Comparison of ENCODE assay signal across 23 cellular contexts in the genomic region with DNA sequence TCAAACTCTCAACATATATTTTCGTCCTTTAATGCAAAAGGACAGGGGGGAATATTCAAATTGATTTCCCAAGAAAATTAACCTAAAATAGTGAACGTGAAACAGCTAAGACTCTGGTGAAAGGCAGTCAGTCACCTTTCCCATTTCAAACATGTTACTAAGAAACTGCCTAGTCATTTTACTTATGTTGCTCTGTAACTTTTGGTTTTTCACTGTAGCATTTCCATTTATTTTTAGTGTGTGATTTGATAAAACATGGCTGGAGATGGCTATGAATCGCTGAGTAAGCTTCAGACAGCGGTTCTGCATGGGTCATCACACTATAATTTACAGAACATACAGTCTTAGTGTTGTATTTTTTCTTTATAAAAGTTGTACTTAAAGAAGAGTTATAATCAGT. TPM values are rescaled to one million over a fixed set of nuclear protein-coding genes. Genes with fewer than 3 reads are reported as not detected.
DNase-seq lines count a peak whose midpoint lies in the region; ATAC-seq, FAIRE-seq and TF ChIP-seq lines count a peak whose summit lies in the region.
"Had no signal": no experiment of that assay in that cellular context is flagged by ENCODE, and none has a peak within 500 bp of the region (broad histone marks: within the 10 kb centered on the region; RNA-seq: fewer than 3 reads in every experiment).

No MANE protein-coding gene starts in this region.

- H3K27ac ChIP-seq in A549 (no peak overlapping the region), Karpas-422 (ENCODE audit: low read length) (no peak overlapping the region), SK-N-MC (peak overlapping the region; percentile 7), endodermal cell (ENCODE audit: low read depth, low read length) (no peak overlapping the region), left ventricle myocardium inferior (replicated peaks) (no peak overlapping the region)
- H3K27ac ChIP-seq in CD8-positive, alpha-beta T cell (ENCODE audit: low read depth, low read length): no peak overlapping the region
- H3K27ac ChIP-seq: BLaER1 had no signal

- H3K9ac ChIP-seq in Karpas-422 (ENCODE audit: low read length) (no peak overlapping the region), SK-N-MC (ENCODE audit: insufficient read length) (no peak overlapping the region), endodermal cell (ENCODE audit: extremely low read depth, low read length, poor library complexity, severe bottlenecking) (no peak overlapping the region)
- H3K9ac ChIP-seq: BLaER1 had no signal

- no peak for DNase-seq in A549 (ENCODE audit: low read depth in 1 of 2, low spot score in 1 of 2)
- peak; percentile 29 for DNase-seq in Karpas-422
- DNase-seq in SK-N-MC (ENCODE audit: low read depth, low spot score): no peak
- DNase-seq in endodermal cell: no peak
- no peak for DNase-seq in CD8-positive, alpha-beta T cell
- no peak for DNase-seq in left ventricle myocardium inferior
- DNase-seq in H54 (ENCODE audit: insufficient read length, low spot score): no peak
- DNase-seq: 8988T; BE2C; C1 segment of cervical spinal cord; Caco-2; Calu3; CD4-positive, alpha-beta memory T cell; CD4-positive, CD25-positive, alpha-beta regulatory T cell; DMS79 treated with DMSO at 0.1 percent for 48 hours; GF-D8 had no signal

- no peaks in the 10 kb centered on the region for H3K27me3 Mint-ChIP-seq in endodermal cell (ENCODE audit: insufficient read depth)
- H3K27me3 Mint-ChIP-seq in CD8-positive, alpha-beta T cell (ENCODE audit: low read depth): peaks cover 5% of the 10 kb centered on the region

- peaks cover 20% of the 10 kb centered on the region for H3K36me3 Mint-ChIP-seq in endodermal cell (ENCODE audit: low read depth)
- no peaks in the 10 kb centered on the region for H3K36me3 Mint-ChIP-seq in CD8-positive, alpha-beta T cell
- H3K36me3 Mint-ChIP-seq: CD4-positive, CD25-positive, alpha-beta regulatory T cell had no signal

- no peak overlapping the region for H2AFZ ChIP-seq in Karpas-422 (ENCODE audit: low read length)

- H3K27ac Mint-ChIP-seq in endodermal cell: peak overlapping the region; percentile 22
- no peak overlapping the region for H3K27ac Mint-ChIP-seq in CD8-positive, alpha-beta T cell
- H3K27ac Mint-ChIP-seq: CD14-positive monocyte; CD4-positive, alpha-beta memory T cell; CD4-positive, CD25-positive, alpha-beta regulatory T cell had no signal

- no peaks in the 10 kb centered on the region for H4K20me1 ChIP-seq in Karpas-422 (ENCODE audit: insufficient read depth, low read depth, low read length)
- H4K20me1 ChIP-seq: BLaER1 had no signal

- no peak for TF ChIP-seq EP300 in A549 (IDR thresholded peaks at IDR 0.05)

- H3K9me3 Mint-ChIP-seq in endodermal cell: no peaks in the 10 kb centered on the region
- H3K9me3 Mint-ChIP-seq in CD8-positive, alpha-beta T cell: no peaks in the 10 kb centered on the region
- H3K9me3 Mint-ChIP-seq: CD4-positive, alpha-beta memory T cell; CD4-positive, CD25-positive, alpha-beta regulatory T cell had no signal

- POLR2A ChIA-PET in A549 (lab: Yijun Ruan, JAX): no interaction called here
- POLR2A ChIA-PET in CD8-positive, alpha-beta T cell (lab: Charles Lee): no interaction called here

- no peak for TF ChIP-seq CTCF in A549 (IDR thresholded peaks at IDR 0.05)
- TF ChIP-seq CTCF in endodermal cell (conservative IDR thresholded peaks at IDR 0.05): no peak
- TF ChIP-seq CTCF in CD8-positive, alpha-beta T cell (IDR thresholded peaks at IDR 0.05): no peak
- no peak for TF ChIP-seq CTCF in left ventricle myocardium inferior (IDR thresholded peaks at IDR 0.05; ENCODE audit: borderline replicate concordance)

- no peak overlapping the region for H3K4me3 ChIP-seq in A549
- no peak overlapping the region for H3K4me3 ChIP-seq in Karpas-422 (ENCODE audit: low read length)
- H3K4me3 ChIP-seq in SK-N-MC: no peak overlapping the region
- H3K4me3 ChIP-seq in endodermal cell (ENCODE audit: low read length): no peak overlapping the region
- no peak overlapping the region for H3K4me3 ChIP-seq in CD8-positive, alpha-beta T cell (ENCODE audit: low read depth, low read length)
- no peak overlapping the region for H3K4me3 ChIP-seq in left ventricle myocardium inferior
- H3K4me3 ChIP-seq: BLaER1 had no signal

- no peak for ATAC-seq in A549
- ATAC-seq in CD8-positive, alpha-beta T cell: no peak
- no peak for ATAC-seq in HG03025 (IDR thresholded peaks at IDR 0.05; ENCODE audit: low FRiP score, unreplicated experiment)

- no peak for TF ChIP-seq RAD21 in A549 (conservative IDR thresholded peaks at IDR 0.05 in 1 of 2, IDR thresholded peaks at IDR 0.05 in 1 of 2)

- intact Hi-C loops in CD8-positive, alpha-beta T cell (cut with DNase I, micrococcal nuclease): no loop called here
- intact Hi-C loops in left ventricle myocardium inferior (cut with micrococcal nuclease): no loop called here

- TF ChIP-seq POLR2A in A549 (IDR thresholded peaks at IDR 0.05; ENCODE audit: low read length) (no peak), H54 (IDR thresholded peaks at IDR 0.05; ENCODE audit: low read depth, low read length) (no peak)

- WGBS in A549 (ENCODE audit: missing lambda C conversion rate): 82% methylated on average over 4 of the region's 4 CpGs
- 86 to 94% methylated on average over 2 of the region's 4 CpGs for WGBS in endodermal cell (ENCODE audit: insufficient coverage in 1 of 2, insufficient read length in 1 of 2), 2 experiments

- H3K9me2 ChIP-seq in Karpas-422 (replicated peaks; ENCODE audit: insufficient read depth, low read length): no peaks in the 10 kb centered on the region

- H3K4me1 Mint-ChIP-seq in endodermal cell: no peaks in the 10 kb centered on the region
- no peaks in the 10 kb centered on the region for H3K4me1 Mint-ChIP-seq in CD8-positive, alpha-beta T cell (ENCODE audit: low read depth)
- H3K4me1 Mint-ChIP-seq: CD4-positive, alpha-beta memory T cell; CD4-positive, CD25-positive, alpha-beta regulatory T cell had no signal

- FAIRE-seq in A549 (lab: Jason Lieb, UNC) (peak; percentile 28), H54 (lab: Jason Lieb, UNC) (no peak)
- FAIRE-seq: A204.1, D721Med, GM12891, GM19239 had no signal

- CTCF ChIA-PET in A549 (lab: Yijun Ruan, JAX): no interaction called here
- CTCF ChIA-PET in CD8-positive, alpha-beta T cell (lab: Charles Lee): no interaction called here

- H3K79me2 ChIP-seq in Karpas-422 (ENCODE audit: low read length): no peaks in the 10 kb centered on the region

- H3K9me3 ChIP-seq in A549 (no peaks in the 10 kb centered on the region), Karpas-422 (ENCODE audit: low read length) (no peaks in the 10 kb centered on the region), SK-N-MC (ENCODE audit: low read depth, low read length) (no peaks in the 10 kb centered on the region), endodermal cell (ENCODE audit: control insufficient read depth, low read length) (no peaks in the 10 kb centered on the region), left ventricle myocardium inferior (replicated peaks) (no peaks in the 10 kb centered on the region)
- no peaks in the 10 kb centered on the region for H3K9me3 ChIP-seq in CD8-positive, alpha-beta T cell (ENCODE audit: low read length)
- H3K9me3 ChIP-seq: BE2C, BLaER1, Caco-2 had no signal

- no peaks in the 10 kb centered on the region for H3K36me3 ChIP-seq in Karpas-422 (ENCODE audit: insufficient read depth, low read length)
- no peaks in the 10 kb centered on the region for H3K36me3 ChIP-seq in SK-N-MC (ENCODE audit: insufficient read depth, low read length)
- H3K36me3 ChIP-seq in endodermal cell (ENCODE audit: control insufficient read depth, insufficient read depth, low read length): peaks cover 8% of the 10 kb centered on the region
- no peaks in the 10 kb centered on the region for H3K36me3 ChIP-seq in CD8-positive, alpha-beta T cell (ENCODE audit: insufficient read depth, low read length)
- H3K36me3 ChIP-seq in left ventricle myocardium inferior: no peaks in the 10 kb centered on the region
- H3K36me3 ChIP-seq: BE2C, BLaER1 had no signal

- H3K4me1 ChIP-seq in A549 (no peaks in the 10 kb centered on the region), Karpas-422 (ENCODE audit: low read length) (no peaks in the 10 kb centered on the region), endodermal cell (ENCODE audit: control insufficient read depth, insufficient read depth, low read length) (no peaks in the 10 kb centered on the region), left ventricle myocardium inferior (no peaks in the 10 kb centered on the region)
- no peaks in the 10 kb centered on the region for H3K4me1 ChIP-seq in CD8-positive, alpha-beta T cell (ENCODE audit: insufficient read depth, low read length)
- H3K4me1 ChIP-seq: BE2C, BLaER1 had no signal

- H3K4me3 Mint-ChIP-seq in endodermal cell: no peak overlapping the region
- H3K4me3 Mint-ChIP-seq in CD8-positive, alpha-beta T cell: no peak overlapping the region
- H3K4me3 Mint-ChIP-seq: CD14-positive monocyte; CD4-positive, alpha-beta memory T cell; CD4-positive, CD25-positive, alpha-beta regulatory T cell had no signal

- H3K27me3 ChIP-seq in Karpas-422 (ENCODE audit: low read length) (no peaks in the 10 kb centered on the region), endodermal cell (ENCODE audit: control insufficient read depth, insufficient read depth, low read length, poor library complexity, severe bottlenecking) (no peaks in the 10 kb centered on the region), left ventricle myocardium inferior (ENCODE audit: low read depth) (no peaks in the 10 kb centered on the region)
- no peaks in the 10 kb centered on the region for H3K27me3 ChIP-seq in CD8-positive, alpha-beta T cell (ENCODE audit: insufficient read depth, low read length)
- H3K27me3 ChIP-seq: BE2C, BLaER1 had no signal

- no peak overlapping the region for H3K4me2 ChIP-seq in A549
- no peak overlapping the region for H3K4me2 ChIP-seq in Karpas-422 (ENCODE audit: low read depth, low read length, poor library complexity, severe bottlenecking)
- H3K4me2 ChIP-seq: BLaER1 had no signal

TF ChIP-seq in A549, 52 proteins besides CTCF, POLR2A, EP300 and RAD21 (continues in another document):
- TF ChIP-seq MAX (IDR thresholded peaks at IDR 0.05) (no peak), MAFK (IDR thresholded peaks at IDR 0.05; ENCODE audit: partially characterized antibody) (peak; percentile 49)

RNA-seq across cellular contexts. Expression of gene KIDINS220, which starts 16.0 kb away (rescaled TPM):
- polyA plus RNA-seq in A549 (2011; rRNA removed) (38.5 and 45.9 TPM in 2 replicates), A549 (2017; fragmentation: RNase III; extraction: RNeasy Plus Mini Kit Qiagen cat#74134 plus additional on column Dnase treatment) (16.4 to 16.9 TPM (median 16.5 TPM) in 3 replicates)
- 7.1 and 10.7 TPM in 2 replicates for polyA plus RNA-seq in A549 (2012; cell fraction: cytosol; rRNA removed)
- 21.2 and 33.0 TPM in 2 replicates for polyA plus RNA-seq in A549 (2012; cell fraction: nucleus; rRNA removed)
- polyA minus RNA-seq in A549 (2011; rRNA and poly(A)+ RNA removed): 82.6 and 87.3 TPM in 2 replicates
- total RNA-seq in Karpas-422 (2014; rRNA removed; shearing (Covaris generic); ENCODE audit: low replicate concordance): 21.2 and 26.8 TPM in 2 replicates
- total RNA-seq in endodermal cell (10 to 100 TPM; 33.8 to 35.2 TPM), left ventricle myocardium inferior (60.0 TPM)
- polyA plus RNA-seq in endodermal cell (2013, experiment 1 of 2): 49.2 TPM
- 50.5 TPM for polyA plus RNA-seq in endodermal cell (2013, experiment 2 of 2)
- total RNA-seq in CD8-positive, alpha-beta T cell: 10 to 100 TPM; 26.2 to 28.8 TPM
